8 cellular contexts compared by ENCODE assay signal in genomic region chr2:190343500-190344274, GRCh38. TPM values are rescaled to one million over a fixed set of nuclear protein-coding genes. Genes with fewer than 3 reads are reported as not detected.
DNase-seq lines count a peak whose midpoint lies in the region; ATAC-seq and TF ChIP-seq lines count a peak whose summit lies in the region.

A gene with protein sequence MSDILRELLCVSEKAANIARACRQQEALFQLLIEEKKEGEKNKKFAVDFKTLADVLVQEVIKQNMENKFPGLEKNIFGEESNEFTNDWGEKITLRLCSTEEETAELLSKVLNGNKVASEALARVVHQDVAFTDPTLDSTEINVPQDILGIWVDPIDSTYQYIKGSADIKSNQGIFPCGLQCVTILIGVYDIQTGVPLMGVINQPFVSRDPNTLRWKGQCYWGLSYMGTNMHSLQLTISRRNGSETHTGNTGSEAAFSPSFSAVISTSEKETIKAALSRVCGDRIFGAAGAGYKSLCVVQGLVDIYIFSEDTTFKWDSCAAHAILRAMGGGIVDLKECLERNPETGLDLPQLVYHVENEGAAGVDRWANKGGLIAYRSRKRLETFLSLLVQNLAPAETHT (plus strand): TSS chr2:190343589. CDS start chr2:190360103, 16,514 bp downstream.

- no peaks in the 10 kb centered on the region for H3K36me3 ChIP-seq in OCI-LY3 (replicated peaks; ENCODE audit: low read depth, low read length)
- H3K36me3 ChIP-seq in esophagus squamous epithelium = peaks cover 0 to 8% (median 0%) of the 10 kb centered on the region in 3 donors
- no peaks in the 10 kb centered on the region for H3K36me3 ChIP-seq in muscle layer of colon (ENCODE audit: insufficient read depth, low read length)

- H3K27me3 ChIP-seq in OCI-LY3 (ENCODE audit: low read depth, low read length) (no peaks in the 10 kb centered on the region), esophagus squamous epithelium (no peaks in the 10 kb centered on the region), muscle layer of colon (ENCODE audit: control insufficient read depth in 1 of 2, insufficient read depth in 2 of 2, low read length in 2 of 2) (no peaks in the 10 kb centered on the region)

- peak within 1 kb of the TSS; percentile 55 for H3K9ac ChIP-seq in OCI-LY3 (ENCODE audit: low read length)
- peak within 1 kb of the TSS; percentile 58 for H3K9ac ChIP-seq in muscle layer of colon (ENCODE audit: low read length)

- H3K79me2 ChIP-seq in OCI-LY3 (ENCODE audit: low read length) = no peaks in the 10 kb centered on the region

- H4K20me1 ChIP-seq in OCI-LY3 (ENCODE audit: insufficient read depth, low read length) = no peaks in the 10 kb centered on the region

- H3K9me3 Mint-ChIP-seq in activated T-cell treated with anti-CD3 and anti-CD28 coated beads, Interleukin-2, amount 50 U/mL, for 72 hours = no peaks in the 10 kb centered on the region

- ATAC-seq in GM19035 (IDR thresholded peaks at IDR 0.05; ENCODE audit: unreplicated experiment) (peak; percentile 62), HG03135 (IDR thresholded peaks at IDR 0.05; ENCODE audit: unreplicated experiment) (peak; percentile 53)
- ATAC-seq in activated T-cell treated with anti-CD3 and anti-CD28 coated beads, Interleukin-2, amount 50 U/mL, for 72 hours (replicated peaks in 1 of 2) = peak; percentile 80 to 81

- H3K27me3 Mint-ChIP-seq in activated T-cell treated with anti-CD3 and anti-CD28 coated beads, Interleukin-2, amount 50 U/mL, for 72 hours (ENCODE audit: low read depth) = no peaks in the 10 kb centered on the region

- H3K4me1 ChIP-seq in OCI-LY3 (ENCODE audit: low read length) = peaks cover 11% of the 10 kb centered on the region; the same call in 1 of the 2 replicates
- H3K4me1 ChIP-seq in esophagus squamous epithelium = peaks cover 5 to 52% (median 11%) of the 10 kb centered on the region in 3 donors
- peaks cover 13% of the 10 kb centered on the region for H3K4me1 ChIP-seq in muscle layer of colon (ENCODE audit: insufficient read depth, low read length)

- no peak for TF ChIP-seq CTCF in C4-2B (conservative IDR thresholded peaks at IDR 0.05)
- no peak for TF ChIP-seq CTCF in OCI-LY3 (IDR thresholded peaks at IDR 0.05; ENCODE audit: low read depth, low read length)
- TF ChIP-seq CTCF in esophagus squamous epithelium (IDR thresholded peaks at IDR 0.05) = peak in 1 of 6 experiments; percentile 5

- peak within 1 kb of the TSS; percentile 83 for H3K4me3 ChIP-seq in OCI-LY3 (ENCODE audit: low read length)
- H3K4me3 ChIP-seq in esophagus squamous epithelium = peak within 1 kb of the TSS; percentile 78 to 97 (median 90)
- H3K4me3 ChIP-seq in muscle layer of colon (ENCODE audit: low read depth in 1 of 2, low read length in 2 of 2) = peak within 1 kb of the TSS; percentile 61 to 90

- H3K9me3 ChIP-seq in OCI-LY3 (ENCODE audit: insufficient read depth, low read length) (no peaks in the 10 kb centered on the region), esophagus squamous epithelium (no peaks in the 10 kb centered on the region), muscle layer of colon (ENCODE audit: low read length) (no peaks in the 10 kb centered on the region)

- H3K36me3 Mint-ChIP-seq in activated T-cell treated with anti-CD3 and anti-CD28 coated beads, Interleukin-2, amount 50 U/mL, for 72 hours (ENCODE audit: insufficient read depth in 2 of 2) = peaks cover 0 to 4% of the 10 kb centered on the region in 2 donors

- H3K4me2 ChIP-seq in OCI-LY3 (ENCODE audit: low read length) = peak within 1 kb of the TSS; percentile 78

- DNase-seq in activated T-cell treated with anti-CD3 and anti-CD28 coated beads, Interleukin-2, amount 50 U/mL, for 72 hours = peak; percentile 60 to 62
- DNase-seq in esophagus squamous epithelium (lab: John Stamatoyannopoulos, UW) (peak; percentile 6), superior temporal gyrus (ENCODE audit: extremely low spot score) (peak; percentile 63)

- peak in 2 of 4 donors; percentile 70 to 78 for TF ChIP-seq POLR2A in esophagus squamous epithelium (IDR thresholded peaks at IDR 0.05)

- WGBS in esophagus squamous epithelium, 2 donors = 3% methylated on average over 8 of the region's 103 CpGs; no CpG with 5 or more reads in 1 of the 2 donors

- H3K27ac Mint-ChIP-seq in activated T-cell treated with anti-CD3 and anti-CD28 coated beads, Interleukin-2, amount 50 U/mL, for 72 hours = peak within 1 kb of the TSS; percentile 87

- peak within 1 kb of the TSS; percentile 92 for H2AFZ ChIP-seq in OCI-LY3 (ENCODE audit: low read depth, low read length)

- peaks cover 23% of the 10 kb centered on the region for H3K4me1 Mint-ChIP-seq in activated T-cell treated with anti-CD3 and anti-CD28 coated beads, Interleukin-2, amount 50 U/mL, for 72 hours (ENCODE audit: low read depth)

- H3K27ac ChIP-seq in C4-2B (peak within 1 kb of the TSS; percentile 29), OCI-LY3 (ENCODE audit: low read length) (no peak within 1 kb of the TSS), esophagus squamous epithelium (peak within 1 kb of the TSS; percentile 97 to 98 (median 97)), muscle layer of colon (ENCODE audit: low read depth, low read length) (peak within 1 kb of the TSS; percentile 90)

- intact Hi-C loops in esophagus squamous epithelium (cut with DNase I) = no loop called here

- H3K4me3 Mint-ChIP-seq in activated T-cell treated with anti-CD3 and anti-CD28 coated beads, Interleukin-2, amount 50 U/mL, for 72 hours = peak within 1 kb of the TSS; percentile 94 to 97

RNA-seq across cellular contexts. Expression of the gene that starts here (rescaled TPM):
- total RNA-seq in activated T-cell treated with anti-CD3 and anti-CD28 coated beads, Interleukin-2, amount 50 U/mL, for 72 hours = 10 to 100 TPM; 19.4 TPM
- total RNA-seq in esophagus squamous epithelium = 10 to 100 TPM; 37.0 to 73.0 (median 48.4) TPM

Comparison
In these comparisons a context has a peak if more than half of its experiments do, and no peak if none do; other contexts are left out.
1. DNase-seq: peak in every context shown above with its lines; median percentile 63 in superior temporal gyrus; 61 in activated T-cell treated with anti-CD3 and anti-CD28 coated beads, Interleukin-2, amount 50 U/mL, for 72 hours; 6 in esophagus squamous epithelium.